ENCODE assay signal across 17 cellular contexts in the genomic region with DNA sequence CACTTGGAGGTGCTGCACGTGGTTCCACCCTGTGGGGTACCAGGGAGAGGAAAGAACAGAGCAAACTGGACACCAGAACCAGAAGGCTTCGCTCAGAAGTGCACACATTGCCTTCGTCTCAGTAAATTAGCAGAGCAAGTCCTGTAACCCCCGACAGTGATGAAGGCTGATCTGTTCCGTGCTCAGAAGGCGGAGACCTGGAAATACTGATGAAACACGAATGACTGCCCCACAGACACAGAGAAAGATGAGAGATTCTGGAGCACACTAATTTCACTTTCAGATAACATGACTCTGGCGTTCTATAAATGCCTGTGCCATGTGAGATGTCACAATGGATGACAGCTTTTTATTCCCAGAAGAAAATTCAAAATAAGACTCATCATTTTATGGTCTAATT. TPM values are rescaled to one million over a fixed set of nuclear protein-coding genes. Genes with fewer than 3 reads are reported as not detected.
"Had no signal": no experiment of that assay in that cellular context is flagged by ENCODE, and none has a peak within 500 bp of the region (broad histone marks: within the 10 kb centered on the region; RNA-seq: fewer than 3 reads in every experiment).

No MANE protein-coding gene starts in this region.

- H3K9me3 Mint-ChIP-seq: activated CD8-positive, alpha-beta T cell treated with anti-CD3 and anti-CD28 coated beads for 36 hours had no signal

- ATAC-seq: activated CD8-positive, alpha-beta T cell treated with anti-CD3 and anti-CD28 coated beads for 36 hours; body of pancreas; esophagus mucosa; naive thymus-derived CD4-positive, alpha-beta T cell; upper lobe of right lung had no signal

- H3K9me3 ChIP-seq: body of pancreas, neutrophil, sigmoid colon, thoracic aorta, upper lobe of right lung had no signal

- DNase-seq: activated CD8-positive, alpha-beta T cell treated with anti-CD3 and anti-CD28 coated beads for 36 hours; amygdala; body of pancreas; caudate nucleus; naive thymus-derived CD4-positive, alpha-beta T cell; sigmoid colon; SJCRH30; spleen; stomach; upper lobe of right lung had no signal

- H3K27ac Mint-ChIP-seq: activated CD8-positive, alpha-beta T cell treated with anti-CD3 and anti-CD28 coated beads for 36 hours; activated naive CD4-positive, alpha-beta T cell treated with anti-CD3 and anti-CD28 coated beads, Interleukin-2, amount 50 U/mL, for 72 hours; activated T-helper 2 cell treated with anti-CD3 and anti-CD28 coated beads, Interferon-gamma antibody, Interleukin-2, Interleukin-4, amounts not matched to agents 10 μg/mL and 5 μg/mL and 100 μg/mL, durations not matched to agents 14 hours and 24 hours and 36 hours; naive thymus-derived CD4-positive, alpha-beta T cell had no signal

- H3K4me3 Mint-ChIP-seq: activated CD8-positive, alpha-beta T cell treated with anti-CD3 and anti-CD28 coated beads for 36 hours; naive thymus-derived CD4-positive, alpha-beta T cell had no signal

- H3K27me3 Mint-ChIP-seq: activated CD8-positive, alpha-beta T cell treated with anti-CD3 and anti-CD28 coated beads for 36 hours had no signal

RNA-seq across cellular contexts. Expression of a gene that starts 44.2 kb away (rescaled TPM):
- total RNA-seq: activated naive CD4-positive, alpha-beta T cell treated with anti-CD3 and anti-CD28 coated beads, Interleukin-2, amount 50 U/mL, for 72 hours; activated T-helper 2 cell treated with anti-CD3 and anti-CD28 coated beads, Interferon-gamma antibody, Interleukin-2, Interleukin-4, amounts not matched to agents 10 μg/mL and 5 μg/mL and 100 μg/mL, durations not matched to agents 14 hours and 24 hours and 36 hours; body of pancreas; esophagus mucosa; lung microvascular endothelial cell; sigmoid colon; SJCRH30; T-helper 2 cell treated with Interferon-gamma antibody and Interleukin-4, amounts not matched to agents 100 ng/mL and 5 ng/mL, for 36 hours; thoracic aorta had no signal
